10 cellular contexts compared by ENCODE assay signal in genomic region chr10:70494966-70495365, GRCh38. TPM values are rescaled to one million over a fixed set of nuclear protein-coding genes. Genes with fewer than 3 reads are reported as not detected.
DNase-seq lines count a peak whose midpoint lies in the region; ATAC-seq and TF ChIP-seq lines count a peak whose summit lies in the region.
"Had no signal": no experiment of that assay in that cellular context is flagged by ENCODE, and none has a peak within 500 bp of the region (broad histone marks: within the 10 kb centered on the region; RNA-seq: fewer than 3 reads in every experiment).

No MANE protein-coding gene starts in this region.

- peak; percentile 71 for DNase-seq in activated CD4-positive, alpha-beta T cell treated with anti-CD3 and anti-CD28 coated beads, Interleukin-2, amount 10 ng/mL, durations not matched to agents 24 days and 14 days
- DNase-seq in activated CD4-positive, alpha-beta T cell treated with anti-CD3 and anti-CD28 coated beads for 1 hour = no peak
- DNase-seq in RWPE2 (ENCODE audit: low spot score) (no peak), left ventricle myocardium superior (peak; percentile 66), breast epithelium (ENCODE audit: low spot score in 2 of 2) (no peak), amniotic stem cell (lab: John Stamatoyannopoulos, UW) (no peak)

- peak overlapping the region; percentile 61 for H3K4me3 Mint-ChIP-seq in activated CD4-positive, alpha-beta T cell treated with anti-CD3 and anti-CD28 coated beads, Interleukin-2, amount 10 ng/mL, durations not matched to agents 24 days and 14 days

- TF ChIP-seq CTCF in RWPE2 (IDR thresholded peaks at IDR 0.05; ENCODE audit: poor library complexity, severe bottlenecking) = no peak
- TF ChIP-seq CTCF in breast epithelium (IDR thresholded peaks at IDR 0.05) = no peak

- H3K4me1 Mint-ChIP-seq in activated CD4-positive, alpha-beta T cell treated with anti-CD3 and anti-CD28 coated beads, Interleukin-2, amount 10 ng/mL, durations not matched to agents 24 days and 14 days = peaks cover 23% of the 10 kb centered on the region

- no peaks in the 10 kb centered on the region for H3K36me3 Mint-ChIP-seq in activated CD4-positive, alpha-beta T cell treated with anti-CD3 and anti-CD28 coated beads, Interleukin-2, amount 10 ng/mL, durations not matched to agents 24 days and 14 days (ENCODE audit: low read depth)

- no peak for TF ChIP-seq POLR2A in breast epithelium (IDR thresholded peaks at IDR 0.05)

- no peaks in the 10 kb centered on the region for H3K9me3 ChIP-seq in RWPE2 (ENCODE audit: severe bottlenecking)
- H3K9me3 ChIP-seq in stomach smooth muscle (ENCODE audit: control insufficient read depth in 2 of 2, low read length in 2 of 2) = no peaks in the 10 kb centered on the region
- H3K9me3 ChIP-seq in breast epithelium = no peaks in the 10 kb centered on the region

- intact Hi-C loops in activated CD4-positive, alpha-beta T cell treated with anti-CD3 and anti-CD28 coated beads, Interleukin-2, amount 10 ng/mL, durations not matched to agents 24 days and 14 days (cut with micrococcal nuclease) = loop anchor here (1.0 kb wide), 1 partner anchor 15 kb away; no protein-coding TSS in a partner anchor
- intact Hi-C loops in left ventricle myocardium superior (cut with micrococcal nuclease) (no loop called here), breast epithelium (cut with DNase I; ENCODE audit: low total_unique reads) (no loop called here)

- H3K36me3 ChIP-seq in RWPE2 (ENCODE audit: low read depth) (no peaks in the 10 kb centered on the region), stomach smooth muscle (ENCODE audit: control insufficient read depth in 2 of 2, insufficient read depth in 2 of 2, low read length in 2 of 2) (peaks cover 0 to 2% of the 10 kb centered on the region in 2 donors), breast epithelium (no peaks in the 10 kb centered on the region)

- ATAC-seq in RWPE2 (ENCODE audit: low read depth) (peak; percentile 48), left ventricle myocardium superior (peak; percentile 44), HG02571 (IDR thresholded peaks at IDR 0.05; ENCODE audit: unreplicated experiment) (no peak)

- peak overlapping the region; percentile 52 for H3K27ac Mint-ChIP-seq in activated CD4-positive, alpha-beta T cell treated with anti-CD3 and anti-CD28 coated beads, Interleukin-2, amount 10 ng/mL, durations not matched to agents 24 days and 14 days

- H3K27me3 Mint-ChIP-seq in activated CD4-positive, alpha-beta T cell treated with anti-CD3 and anti-CD28 coated beads, Interleukin-2, amount 10 ng/mL, durations not matched to agents 24 days and 14 days = peaks cover 19% of the 10 kb centered on the region

- no peaks in the 10 kb centered on the region for H3K27me3 ChIP-seq in RWPE2 (ENCODE audit: insufficient read depth, poor library complexity, severe bottlenecking)
- no peaks in the 10 kb centered on the region for H3K27me3 ChIP-seq in stomach smooth muscle (ENCODE audit: control insufficient read depth in 1 of 2, insufficient read depth in 2 of 2, low read length in 2 of 2)
- no peaks in the 10 kb centered on the region for H3K27me3 ChIP-seq in breast epithelium

- H3K9ac ChIP-seq in stomach smooth muscle (ENCODE audit: low read length in 2 of 2) = peak overlapping the region; percentile 13 to 54

- H3K4me1 ChIP-seq in RWPE2 (ENCODE audit: insufficient read depth, poor library complexity, severe bottlenecking) (no peaks in the 10 kb centered on the region), stomach smooth muscle (ENCODE audit: control insufficient read depth, insufficient read depth, low read length) (peaks cover 68% of the 10 kb centered on the region), breast epithelium (peaks cover 0 to 5% of the 10 kb centered on the region in 2 donors)

- no peak overlapping the region for H3K27ac ChIP-seq in RWPE2 (ENCODE audit: poor library complexity, severe bottlenecking)
- H3K27ac ChIP-seq in stomach smooth muscle (ENCODE audit: low read length) = peak overlapping the region; percentile 86
- H3K27ac ChIP-seq in breast epithelium = no peak overlapping the region

- no peak overlapping the region for H3K4me3 ChIP-seq in RWPE2 (ENCODE audit: severe bottlenecking)
- peak overlapping the region; percentile 33 to 49 for H3K4me3 ChIP-seq in stomach smooth muscle (ENCODE audit: low read length in 2 of 2)
- H3K4me3 ChIP-seq in breast epithelium = no peak overlapping the region
- H3K4me3 ChIP-seq: lung had no signal

- no peaks in the 10 kb centered on the region for H3K9me3 Mint-ChIP-seq in activated CD4-positive, alpha-beta T cell treated with anti-CD3 and anti-CD28 coated beads, Interleukin-2, amount 10 ng/mL, durations not matched to agents 24 days and 14 days

RNA-seq across cellular contexts. Expression of gene PALD1, which starts 16.4 kb away (rescaled TPM):
- total RNA-seq in activated CD4-positive, alpha-beta T cell treated with anti-CD3 and anti-CD28 coated beads, Interleukin-2, amount 10 ng/mL, durations not matched to agents 24 days and 14 days = 1.9 and 2.1 TPM in 2 replicates
- total RNA-seq in left ventricle myocardium superior = 5.2 TPM
- 1 to 10 TPM; 1.9 to 7.5 (median 5.9) TPM for total RNA-seq in breast epithelium

RNA-seq across cellular contexts. Expression of gene NODAL, which starts 53.5 kb away (rescaled TPM):
- not detected in 2 replicates for total RNA-seq in activated CD4-positive, alpha-beta T cell treated with anti-CD3 and anti-CD28 coated beads, Interleukin-2, amount 10 ng/mL, durations not matched to agents 24 days and 14 days
- total RNA-seq in left ventricle myocardium superior (not detected), breast epithelium (not detected)
- total RNA-seq: activated CD8-positive, alpha-beta memory T cell treated with anti-CD3 and anti-CD28 coated beads for 36 hours; lung had no signal

Comparison
In these comparisons a context has a peak if more than half of its experiments do, and no peak if none do; other contexts are left out.
1. DNase-seq: peak in activated CD4-positive, alpha-beta T cell treated with anti-CD3 and anti-CD28 coated beads, Interleukin-2, amount 10 ng/mL, durations not matched to agents 24 days and 14 days (single experiment) and left ventricle myocardium superior (single experiment); none in activated CD4-positive, alpha-beta T cell treated with anti-CD3 and anti-CD28 coated beads for 1 hour (single experiment), RWPE2 (single experiment), breast epithelium (0 of 2) and amniotic stem cell (single experiment).
2. H3K4me3 ChIP-seq: peak in stomach smooth muscle (2 of 2); none in RWPE2 (single experiment) and breast epithelium (0 of 3).